9 cellular contexts compared by ENCODE assay signal in genomic region chr4:89305712-89306437, GRCh38. TPM values are rescaled to one million over a fixed set of nuclear protein-coding genes. Genes with fewer than 3 reads are reported as not detected.
DNase-seq lines count a peak whose midpoint lies in the region; ATAC-seq and TF ChIP-seq lines count a peak whose summit lies in the region.
"Had no signal": no experiment of that assay in that cellular context is flagged by ENCODE, and none has a peak within 500 bp of the region (broad histone marks: within the 10 kb centered on the region; RNA-seq: fewer than 3 reads in every experiment).

No MANE protein-coding gene starts in this region.

- no peaks in the 10 kb centered on the region for H3K36me3 ChIP-seq in BE2C

- peaks cover 57% of the 10 kb centered on the region for H3K4me1 ChIP-seq in mononuclear cell (ENCODE audit: insufficient read depth, low read length)
- no peaks in the 10 kb centered on the region for H3K4me1 ChIP-seq in BE2C

- intact Hi-C loops in CD14-positive monocyte (cut with micrococcal nuclease): no loop called here

- H3K9me3 Mint-ChIP-seq in CD14-positive monocyte (peaks cover 0 to 3% (median 0%) of the 10 kb centered on the region in 7 donors), chondrocyte (ENCODE audit: low read depth) (no peaks in the 10 kb centered on the region)

- peak overlapping the region; percentile 60 to 91 (median 79) for H3K27ac Mint-ChIP-seq in CD14-positive monocyte
- H3K27ac Mint-ChIP-seq in chondrocyte (ENCODE audit: unreplicated experiment): no peak overlapping the region

- no peak for TF ChIP-seq CTCF in CD14-positive monocyte (IDR thresholded peaks at IDR 0.05)
- TF ChIP-seq CTCF in cardiac fibroblast (IDR thresholded peaks at IDR 0.05; ENCODE audit: low read depth, low read length): no peak
- no peak for TF ChIP-seq CTCF in BE2C (IDR thresholded peaks at IDR 0.05; ENCODE audit: low read depth, low read length)
- no peak for TF ChIP-seq CTCF in chondrocyte (IDR thresholded peaks at IDR 0.05)
- no peak for TF ChIP-seq CTCF in GM13976 (IDR thresholded peaks at IDR 0.05; ENCODE audit: borderline replicate concordance, control extremely low read depth, extremely low read depth, insufficient read depth, missing control alignments)

- H3K4me3 ChIP-seq in cardiac fibroblast (replicated peaks in 1 of 2; ENCODE audit: low read depth in 2 of 2, low read length in 2 of 2) (no peak overlapping the region), mononuclear cell (ENCODE audit: low read length) (peak overlapping the region; percentile 74), BE2C (ENCODE audit: low read depth, low read length) (no peak overlapping the region)

- H3K27me3 ChIP-seq in mononuclear cell (ENCODE audit: insufficient read depth, low read length) (no peaks in the 10 kb centered on the region), BE2C (peaks cover 36% of the 10 kb centered on the region)

- H3K9me3 ChIP-seq in mononuclear cell (ENCODE audit: low read depth, low read length): no peaks in the 10 kb centered on the region
- no peaks in the 10 kb centered on the region for H3K9me3 ChIP-seq in BE2C
- H3K9me3 ChIP-seq: SK-N-SH had no signal

- H3K4me1 Mint-ChIP-seq in CD14-positive monocyte: peaks cover 52% of the 10 kb centered on the region
- H3K4me1 Mint-ChIP-seq in chondrocyte (ENCODE audit: low read depth): no peaks in the 10 kb centered on the region

- in situ Hi-C loops in GM13976 (cut with MboI; ENCODE audit: low sequenced_read_pairs, unreplicated experiment): no loop called here

- H3K36me3 Mint-ChIP-seq in CD14-positive monocyte: peaks cover 3 to 6% of the 10 kb centered on the region in 2 donors
- no peaks in the 10 kb centered on the region for H3K36me3 Mint-ChIP-seq in chondrocyte (ENCODE audit: low read depth)

- peak overlapping the region; percentile 96 to 97 for H3K4me3 Mint-ChIP-seq in CD14-positive monocyte
- H3K4me3 Mint-ChIP-seq in chondrocyte (ENCODE audit: unreplicated experiment): no peak overlapping the region

- DNase-seq in CD14-positive monocyte (ENCODE audit: low spot score): peak; percentile 67
- peak; percentile 12 to 15 for DNase-seq in NCI-H446 (lab: John Stamatoyannopoulos, UW)
- DNase-seq in cardiac fibroblast (ENCODE audit: low read depth in 2 of 2): peak; percentile 15 to 38
- DNase-seq in BE2C: no peak
- DNase-seq in chondrocyte (ENCODE audit: low spot score): no peak
- DNase-seq in GM13976 (ENCODE audit: low spot score): no peak
- DNase-seq: SK-N-SH had no signal

- H3K27me3 Mint-ChIP-seq in CD14-positive monocyte (ENCODE audit: low read depth in 3 of 3) (peaks cover 0 to 4% (median 0%) of the 10 kb centered on the region in 3 donors), chondrocyte (ENCODE audit: low read depth) (peaks cover 20% of the 10 kb centered on the region)

- no peak for ATAC-seq in HG02588 (IDR thresholded peaks at IDR 0.05; ENCODE audit: unreplicated experiment)

RNA-seq across cellular contexts. Expression of gene GPRIN3, which starts 1.7 kb away (rescaled TPM):
- polyA plus RNA-seq in CD14-positive monocyte: 1 to 10 TPM; 1.1 to 3.3 TPM
- total RNA-seq in mononuclear cell (51.6 TPM), chondrocyte (0.03 to 0.10 TPM (median 0.10 TPM) in 3 replicates)
- 0.08 TPM for polyA plus RNA-seq in BE2C (2012; ENCODE audit: insufficient read depth, insufficient read length, low read depth)
- polyA plus RNA-seq: SK-N-SH had no signal

Comparison
In these comparisons a context has a peak if more than half of its experiments do, and no peak if none do; other contexts are left out.
1. DNase-seq: peak in CD14-positive monocyte (single experiment), NCI-H446 (2 of 2) and cardiac fibroblast (2 of 2); none in BE2C (single experiment), chondrocyte (single experiment) and GM13976 (single experiment).
2. RNA of gene GPRIN3, which starts 1.7 kb away (total RNA-seq): 51.6 TPM in mononuclear cell (single experiment); 0.03 to 0.10 TPM in chondrocyte; every median in the first group is over 10 times any median in the second.